13 cellular contexts compared by ENCODE assay signal in the genomic region with DNA sequence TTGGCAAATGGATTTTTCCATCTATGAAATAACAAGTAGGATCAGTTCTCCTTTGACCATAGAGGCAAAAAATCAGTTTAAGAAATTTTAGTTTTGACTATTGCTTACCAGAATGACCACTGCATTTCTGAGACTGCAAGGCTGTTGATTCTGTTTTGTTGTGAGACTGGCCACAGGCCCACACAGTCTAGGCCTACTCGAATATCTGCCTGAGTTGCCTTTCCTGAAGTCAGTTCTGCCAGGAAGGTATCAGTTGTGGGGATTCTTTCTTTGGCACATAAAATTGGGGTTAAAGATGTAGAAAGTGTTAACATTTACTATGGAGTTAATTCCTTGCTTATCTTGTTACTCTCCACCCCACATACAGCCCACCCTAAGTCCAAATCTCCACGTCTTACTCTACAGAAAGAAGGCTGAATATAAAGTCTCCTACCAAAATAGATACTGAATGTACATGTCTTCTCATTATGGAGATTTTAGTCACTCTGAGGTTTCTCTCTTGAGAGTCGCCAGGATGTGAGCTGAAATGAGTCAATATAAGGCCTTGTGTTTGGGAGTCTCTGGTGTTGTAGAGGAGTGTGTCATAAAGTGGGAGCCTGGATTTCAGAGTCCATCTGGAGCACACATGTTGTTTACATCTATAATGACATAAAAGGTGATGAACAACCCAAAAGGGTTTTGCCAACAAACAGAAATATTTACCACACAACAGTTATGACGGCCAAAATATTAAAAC. TPM values are rescaled to one million over a fixed set of nuclear protein-coding genes. Genes with fewer than 3 reads are reported as not detected.
DNase-seq lines count a peak whose midpoint lies in the region; ATAC-seq and TF ChIP-seq lines count a peak whose summit lies in the region.
"Had no signal": no experiment of that assay in that cellular context is flagged by ENCODE, and none has a peak within 500 bp of the region (broad histone marks: within the 10 kb centered on the region; RNA-seq: fewer than 3 reads in every experiment).

No MANE protein-coding gene starts in this region.

- no peak overlapping the region for H3K4me3 Mint-ChIP-seq in activated T-helper 2 cell treated with anti-CD3 and anti-CD28 coated beads, Interferon-gamma antibody, Interleukin-2, Interleukin-4, amounts not matched to agents 10 μg/mL and 5 μg/mL and 100 μg/mL, durations not matched to agents 14 hours and 24 hours and 36 hours (ENCODE audit: low read depth)
- H3K4me3 Mint-ChIP-seq: CD8-positive, alpha-beta T cell; nephron progenitor cell; WTC11 had no signal

- H3K36me3 ChIP-seq in heart left ventricle (no peaks in the 10 kb centered on the region), heart right ventricle (no peaks in the 10 kb centered on the region), urinary bladder (ENCODE audit: insufficient read depth) (no peaks in the 10 kb centered on the region), prostate gland (no peaks in the 10 kb centered on the region), ascending aorta (no peaks in the 10 kb centered on the region)

- peaks cover 12% of the 10 kb centered on the region for H3K36me3 Mint-ChIP-seq in activated T-helper 2 cell treated with anti-CD3 and anti-CD28 coated beads, Interferon-gamma antibody, Interleukin-2, Interleukin-4, amounts not matched to agents 10 μg/mL and 5 μg/mL and 100 μg/mL, durations not matched to agents 14 hours and 24 hours and 36 hours (ENCODE audit: low read depth)
- H3K36me3 Mint-ChIP-seq: CD8-positive, alpha-beta T cell had no signal

- peak overlapping the region in 9 of 12 donors; percentile 5 to 73 (median 42) for H3K27ac ChIP-seq in heart left ventricle
- H3K27ac ChIP-seq in right cardiac atrium (ENCODE audit: low read length), result no peak overlapping the region
- H3K27ac ChIP-seq in heart right ventricle, result peak overlapping the region in 8 of 10 donors; percentile 18 to 56 (median 40)
- H3K27ac ChIP-seq in urinary bladder (ENCODE audit: low read depth), result peak overlapping the region; percentile 68
- H3K27ac ChIP-seq in prostate gland, result no peak overlapping the region
- H3K27ac ChIP-seq in ascending aorta, result no peak overlapping the region

- no peaks in the 10 kb centered on the region for H3K27me3 Mint-ChIP-seq in activated T-helper 2 cell treated with anti-CD3 and anti-CD28 coated beads, Interferon-gamma antibody, Interleukin-2, Interleukin-4, amounts not matched to agents 10 μg/mL and 5 μg/mL and 100 μg/mL, durations not matched to agents 14 hours and 24 hours and 36 hours (ENCODE audit: low read depth)
- H3K27me3 Mint-ChIP-seq: effector memory CD8-positive, alpha-beta T cell had no signal

- TF ChIP-seq CTCF in heart left ventricle (IDR thresholded peaks at IDR 0.05), result no peak
- no peak for TF ChIP-seq CTCF in heart right ventricle (IDR thresholded peaks at IDR 0.05)
- no peak for TF ChIP-seq CTCF in prostate gland (IDR thresholded peaks at IDR 0.05)
- TF ChIP-seq CTCF in ascending aorta (IDR thresholded peaks at IDR 0.05), result no peak

- H3K27ac Mint-ChIP-seq in activated T-helper 2 cell treated with anti-CD3 and anti-CD28 coated beads, Interferon-gamma antibody, Interleukin-2, Interleukin-4, amounts not matched to agents 10 μg/mL and 5 μg/mL and 100 μg/mL, durations not matched to agents 14 hours and 24 hours and 36 hours, result peak overlapping the region; percentile 80
- H3K27ac Mint-ChIP-seq: CD8-positive, alpha-beta T cell; nephron progenitor cell; WTC11 had no signal

- 65 to 80% (median 68%) methylated on average over 4 of the region's 4 CpGs for WGBS in heart left ventricle, 4 donors
- WGBS in right cardiac atrium, result 71% methylated on average over 4 of the region's 4 CpGs
- WGBS in heart right ventricle, 2 donors, result 72 to 75% methylated on average over 4 of the region's 4 CpGs
- WGBS in urinary bladder, result 57% methylated on average over 4 of the region's 4 CpGs
- WGBS in prostate gland, result 80% methylated on average over 4 of the region's 4 CpGs

- H3K9me3 ChIP-seq in heart left ventricle (peaks cover 0 to 13% (median 9%) of the 10 kb centered on the region in 12 donors), right cardiac atrium (ENCODE audit: control insufficient read depth, low read length) (peaks cover 2% of the 10 kb centered on the region), heart right ventricle (peaks cover 0 to 17% (median 7%) of the 10 kb centered on the region in 11 donors), prostate gland (no peaks in the 10 kb centered on the region), ascending aorta (peaks cover 0 to 11% of the 10 kb centered on the region in 2 donors)

- peak; percentile 22 to 91 (median 59) for ATAC-seq in heart left ventricle
- ATAC-seq in right cardiac atrium, result no peak
- peak in 4 of 8 donors; percentile 43 to 83 (median 72) for ATAC-seq in heart right ventricle
- no peak for ATAC-seq in GM18517 (IDR thresholded peaks at IDR 0.05; ENCODE audit: unreplicated experiment)
- ATAC-seq: WTC11 had no signal

- TF ChIP-seq POLR2A in heart left ventricle (IDR thresholded peaks at IDR 0.05) (no peak), prostate gland (IDR thresholded peaks at IDR 0.05) (no peak)

- H3K4me1 ChIP-seq in heart left ventricle (peaks cover 0 to 9% (median 0%) of the 10 kb centered on the region in 12 donors), right cardiac atrium (ENCODE audit: control insufficient read depth, insufficient read depth, low read length) (no peaks in the 10 kb centered on the region), heart right ventricle (peaks cover 0 to 16% (median 6%) of the 10 kb centered on the region in 9 donors), urinary bladder (ENCODE audit: insufficient read depth) (no peaks in the 10 kb centered on the region), prostate gland (replicated peaks) (no peaks in the 10 kb centered on the region), ascending aorta (no peaks in the 10 kb centered on the region)

- peaks cover 20% of the 10 kb centered on the region for H3K9me3 Mint-ChIP-seq in activated T-helper 2 cell treated with anti-CD3 and anti-CD28 coated beads, Interferon-gamma antibody, Interleukin-2, Interleukin-4, amounts not matched to agents 10 μg/mL and 5 μg/mL and 100 μg/mL, durations not matched to agents 14 hours and 24 hours and 36 hours

- H3K4me1 Mint-ChIP-seq in activated T-helper 2 cell treated with anti-CD3 and anti-CD28 coated beads, Interferon-gamma antibody, Interleukin-2, Interleukin-4, amounts not matched to agents 10 μg/mL and 5 μg/mL and 100 μg/mL, durations not matched to agents 14 hours and 24 hours and 36 hours (ENCODE audit: low read depth), result peaks cover 25% of the 10 kb centered on the region

- DNase-seq in heart left ventricle (no peak), right cardiac atrium (no peak), heart right ventricle (no peak), prostate gland (ENCODE audit: low spot score) (no peak), ascending aorta (ENCODE audit: low spot score in 2 of 2) (no peak)
- no peak for DNase-seq in activated T-helper 2 cell treated with anti-CD3 and anti-CD28 coated beads, Interferon-gamma antibody, Interleukin-2, Interleukin-4, amounts not matched to agents 10 μg/mL and 5 μg/mL and 100 μg/mL, durations not matched to agents 14 hours and 24 hours and 36 hours (ENCODE audit: low spot score)
- DNase-seq: CD8-positive, alpha-beta T cell; effector memory CD8-positive, alpha-beta T cell; NCI-H524 treated with DMSO at 0.1 percent for 48 hours; nephron progenitor cell had no signal

- intact Hi-C loops in heart left ventricle (cut with DNase I) (loop anchor here in 1 of 10 donors (5.0 kb wide), 1 partner anchor 41 kb away; no protein-coding TSS in a partner anchor), right cardiac atrium (cut with DNase I) (no loop called here), heart right ventricle (cut with DNase I) (no loop called here), prostate gland (cut with DNase I) (no loop called here), ascending aorta (cut with DNase I) (no loop called here)
- intact Hi-C loops in activated T-helper 2 cell treated with anti-CD3 and anti-CD28 coated beads, Interferon-gamma antibody, Interleukin-2, Interleukin-4, amounts not matched to agents 10 μg/mL and 5 μg/mL and 100 μg/mL, durations not matched to agents 14 hours and 24 hours and 36 hours (cut with micrococcal nuclease), result loop anchor here (1.0 to 2.0 kb wide), 4 partner anchors 24 to 127 kb away; a partner anchor contains a TSS

- H3K4me3 ChIP-seq in heart left ventricle (no peak overlapping the region), right cardiac atrium (ENCODE audit: low read length) (no peak overlapping the region), heart right ventricle (no peak overlapping the region), urinary bladder (ENCODE audit: low read depth, low read length) (no peak overlapping the region), prostate gland (no peak overlapping the region), ascending aorta (no peak overlapping the region)

- H3K27me3 ChIP-seq in heart left ventricle, result no peaks in the 10 kb centered on the region
- no peaks in the 10 kb centered on the region for H3K27me3 ChIP-seq in right cardiac atrium (ENCODE audit: control insufficient read depth, insufficient read depth)
- no peaks in the 10 kb centered on the region for H3K27me3 ChIP-seq in heart right ventricle
- H3K27me3 ChIP-seq in prostate gland (replicated peaks; ENCODE audit: insufficient read depth), result no peaks in the 10 kb centered on the region
- H3K27me3 ChIP-seq in ascending aorta, result no peaks in the 10 kb centered on the region

RNA-seq across cellular contexts. Expression of a gene that starts 45.0 kb away (rescaled TPM):
- total RNA-seq in heart left ventricle (10 to 100 TPM; 32.5 to 71.7 (median 41.2) TPM), right cardiac atrium (10 to 100 TPM; 48.2 to 99.2 (median 56.9) TPM), heart right ventricle (10 to 100 TPM; 30.3 to 78.6 (median 43.7) TPM), urinary bladder (136 TPM), prostate gland (10 to 100 TPM; 47.5 to 79.4 TPM), ascending aorta (282 TPM)
- polyA plus RNA-seq in heart left ventricle (10 to 100 TPM; 14.5 to 42.3 TPM), right cardiac atrium (23.0 TPM), heart right ventricle (10 to 100 TPM; 19.5 to 21.8 TPM), urinary bladder (155 TPM)
- total RNA-seq in activated T-helper 2 cell treated with anti-CD3 and anti-CD28 coated beads, Interferon-gamma antibody, Interleukin-2, Interleukin-4, amounts not matched to agents 10 μg/mL and 5 μg/mL and 100 μg/mL, durations not matched to agents 14 hours and 24 hours and 36 hours, result 2.6 TPM in 2 replicates

RNA-seq across cellular contexts. Expression of a gene that starts 49.4 kb away (rescaled TPM):
- total RNA-seq in heart left ventricle, result 10 to 100 TPM in 8 of 9 donors, 1 to 10 TPM in 1; 9.9 to 25.8 (median 18.1) TPM
- 10 to 100 TPM in 1 of 2 donors, 1 to 10 TPM in 1; 4.5 to 17.3 TPM for polyA plus RNA-seq in heart left ventricle
- total RNA-seq in right cardiac atrium, result 10 to 100 TPM; 17.0 to 22.2 (median 19.9) TPM
- 7.4 TPM for polyA plus RNA-seq in right cardiac atrium
- total RNA-seq in activated T-helper 2 cell treated with anti-CD3 and anti-CD28 coated beads, Interferon-gamma antibody, Interleukin-2, Interleukin-4, amounts not matched to agents 10 μg/mL and 5 μg/mL and 100 μg/mL, durations not matched to agents 14 hours and 24 hours and 36 hours, result 40.3 and 43.3 TPM in 2 replicates
- 10 to 100 TPM; 14.1 to 22.9 (median 19.0) TPM for total RNA-seq in heart right ventricle
- polyA plus RNA-seq in heart right ventricle, result 10 to 100 TPM in 1 of 2 donors, 1 to 10 TPM in 1; 4.6 to 10.8 TPM
- 59.2 TPM for total RNA-seq in urinary bladder
- 13.7 TPM for polyA plus RNA-seq in urinary bladder
- total RNA-seq in prostate gland, result 10 to 100 TPM; 21.6 to 26.9 TPM
- 39.6 TPM for total RNA-seq in ascending aorta

Comparison
In these comparisons a context has a peak if more than half of its experiments do, and no peak if none do; other contexts are left out.
1. ATAC-seq: peak in heart left ventricle (4 of 4); none in right cardiac atrium (0 of 2) and GM18517 (single experiment).
2. H3K27ac ChIP-seq: peak in heart left ventricle (9 of 12), heart right ventricle (8 of 10) and urinary bladder (single experiment); none in right cardiac atrium (single experiment), prostate gland (0 of 2) and ascending aorta (0 of 2).